8 cellular contexts compared by ENCODE assay signal in genomic region chr11:129895126-129896041, GRCh38.
DNase-seq lines count a peak whose midpoint lies in the region; ATAC-seq and TF ChIP-seq lines count a peak whose summit lies in the region.

Gene NFRKB (minus strand): TSS chr11:129895578. CDS start chr11:129892849, 2,729 bp downstream.

- TF ChIP-seq POLR2A in GM18951 (IDR thresholded peaks at IDR 0.05; ENCODE audit: extremely low read depth, insufficient read depth, insufficient read length) = peak; percentile 77

- H3K27me3 ChIP-seq in layer of hippocampus (ENCODE audit: control insufficient read depth, insufficient read depth, low read length) = no peaks in the 10 kb centered on the region

- ATAC-seq in HG03196 (IDR thresholded peaks at IDR 0.05; ENCODE audit: unreplicated experiment) = peak; percentile 95

- DNase-seq in AG10803 (ENCODE audit: low read depth) (peak; percentile 55), NCI-H446 (lab: John Stamatoyannopoulos, UW) (peak; percentile 65 to 81)
- DNase-seq in activated CD4-positive, alpha-beta T cell treated with anti-CD3 and anti-CD28 coated beads for 4 hours = peak; percentile 81 to 87
- peak; percentile 88 for DNase-seq in stimulated activated CD4-positive, alpha-beta T cell treated with anti-CD3 and anti-CD28 coated beads, Interleukin-1b, Interleukin-23, amount 100 ng/mL, for 4 hours (ENCODE audit: low read depth in 2 of 2)

- peak within 1 kb of the TSS; percentile 70 for H3K27ac ChIP-seq in cingulate gyrus (ENCODE audit: low read depth, low read length)
- peak within 1 kb of the TSS; percentile 33 for H3K27ac ChIP-seq in layer of hippocampus (ENCODE audit: low read depth, low read length)

- TF ChIP-seq CTCF in AG10803 (conservative IDR thresholded peaks at IDR 0.05; ENCODE audit: low read length) = no peak

- H3K4me3 ChIP-seq in AG10803 (ENCODE audit: low read length) = peak within 1 kb of the TSS; percentile 89

- in situ Hi-C loops in GM18951 (cut with MboI; ENCODE audit: low sequenced_read_pairs, unreplicated experiment) = no loop called here

Comparison
In these comparisons a context has a peak if more than half of its experiments do, and no peak if none do; other contexts are left out.
1. Peak in every context shown above with its lines: DNase-seq, ATAC-seq, H3K4me3 ChIP-seq and H3K27ac ChIP-seq.